In the genomic region with DNA sequence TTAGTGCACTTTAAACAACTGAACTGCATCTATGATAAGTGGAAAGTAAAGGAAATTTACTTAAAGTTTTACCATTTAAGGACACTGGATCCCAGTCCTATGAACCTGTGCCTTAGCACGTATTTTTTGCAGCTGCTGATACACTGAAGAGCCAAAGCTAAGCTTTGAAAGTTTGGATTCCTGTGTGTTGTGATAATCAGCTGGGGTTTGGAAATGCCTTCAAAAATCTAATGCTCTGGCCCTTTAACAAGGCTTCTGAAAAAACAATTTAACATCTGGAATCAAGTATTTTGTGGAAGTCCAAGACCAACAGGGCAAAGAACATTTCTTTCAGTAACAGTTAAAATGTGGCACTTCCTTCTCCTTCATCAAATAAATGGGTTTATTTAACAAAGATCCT, we compare ENCODE assay signal across 1 cellular context.
TF ChIP-seq lines count a peak whose summit lies in the region.

No MANE protein-coding gene starts in this region.

TF ChIP-seq in IMR-90, 13 proteins besides CTCF, POLR2A, EP300 and RAD21:
- TF ChIP-seq MAFK (IDR thresholded peaks at IDR 0.05; ENCODE audit: low read depth, low read length) (no peak), MXI1 (IDR thresholded peaks at IDR 0.05; ENCODE audit: borderline replicate concordance, low read depth, low read length) (no peak), RCOR1 (IDR thresholded peaks at IDR 0.05; ENCODE audit: insufficient replicate concordance, low read length) (no peak), ELK1 (IDR thresholded peaks at IDR 0.05; ENCODE audit: borderline replicate concordance, low read depth, low read length) (no peak), CHD1 (IDR thresholded peaks at IDR 0.05; ENCODE audit: low read depth, low read length) (no peak), BHLHE40 (IDR thresholded peaks at IDR 0.05; ENCODE audit: low read depth, low read length) (no peak), SMC3 (IDR thresholded peaks at IDR 0.05; ENCODE audit: low read depth, low read length) (no peak), RFX5 (IDR thresholded peaks at IDR 0.05; ENCODE audit: low read depth, low read length) (no peak), CEBPB (IDR thresholded peaks at IDR 0.05; ENCODE audit: low read depth, low read length) (no peak), MAZ (IDR thresholded peaks at IDR 0.05; ENCODE audit: borderline replicate concordance, low read depth, low read length) (no peak), NFE2L2 (IDR thresholded peaks at IDR 0.05; ENCODE audit: low read depth, low read length) (no peak), FOS (IDR thresholded peaks at IDR 0.05; ENCODE audit: low read depth, low read length) (no peak)
- TF ChIP-seq, protein P1, sequence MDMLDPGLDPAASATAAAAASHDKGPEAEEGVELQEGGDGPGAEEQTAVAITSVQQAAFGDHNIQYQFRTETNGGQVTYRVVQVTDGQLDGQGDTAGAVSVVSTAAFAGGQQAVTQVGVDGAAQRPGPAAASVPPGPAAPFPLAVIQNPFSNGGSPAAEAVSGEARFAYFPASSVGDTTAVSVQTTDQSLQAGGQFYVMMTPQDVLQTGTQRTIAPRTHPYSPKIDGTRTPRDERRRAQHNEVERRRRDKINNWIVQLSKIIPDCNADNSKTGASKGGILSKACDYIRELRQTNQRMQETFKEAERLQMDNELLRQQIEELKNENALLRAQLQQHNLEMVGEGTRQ (IDR thresholded peaks at IDR 0.05; ENCODE audit: low read depth, low read length): no peak
